In the genomic region with DNA sequence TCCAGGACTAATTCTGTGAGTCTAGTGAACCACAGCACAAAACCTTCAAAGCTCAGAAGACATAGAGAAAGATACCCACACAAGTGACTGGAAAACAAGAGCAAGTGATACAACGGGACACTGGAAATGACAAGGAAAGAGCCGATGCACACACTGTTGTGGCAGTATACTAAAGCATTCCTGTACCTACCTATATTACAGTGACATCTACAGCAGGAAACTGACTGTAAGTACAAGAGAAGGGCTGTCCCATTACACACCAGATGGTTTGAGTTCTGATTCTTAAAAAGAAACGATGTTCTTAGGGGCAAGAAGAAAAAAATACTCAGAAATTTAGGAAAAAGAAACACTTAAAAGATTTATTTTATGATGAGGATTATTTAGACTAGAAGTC, we compare ENCODE assay signal across 12 cellular contexts. TPM values are rescaled to one million over a fixed set of nuclear protein-coding genes. Genes with fewer than 3 reads are reported as not detected.
DNase-seq lines count a peak whose midpoint lies in the region; ATAC-seq and TF ChIP-seq lines count a peak whose summit lies in the region.
"Had no signal": no experiment of that assay in that cellular context is flagged by ENCODE, and none has a peak within 500 bp of the region (broad histone marks: within the 10 kb centered on the region; RNA-seq: fewer than 3 reads in every experiment).

No MANE protein-coding gene starts in this region.

- peak overlapping the region; percentile 9 for H3K4me3 ChIP-seq in left ventricle myocardium inferior
- no peak overlapping the region for H3K4me3 ChIP-seq in adrenal gland
- H3K4me3 ChIP-seq in vagina: no peak overlapping the region
- H3K4me3 ChIP-seq: MG63 had no signal

- peaks cover 21 to 28% of the 10 kb centered on the region in 2 donors for H3K36me3 Mint-ChIP-seq in naive B cell

- intact Hi-C loops in left ventricle myocardium inferior (cut with micrococcal nuclease): no loop called here
- intact Hi-C loops in Right ventricle myocardium superior (cut with DNase I): no loop called here
- intact Hi-C loops in adrenal gland (cut with DNase I): no loop called here
- intact Hi-C loops in vagina (cut with DNase I): no loop called here

- no peak for DNase-seq in left ventricle myocardium inferior
- no peak for DNase-seq in Right ventricle myocardium superior
- DNase-seq in adrenal gland: no peak
- DNase-seq in naive B cell: no peak
- no peak for DNase-seq in vagina (ENCODE audit: extremely low spot score in 2 of 2)
- no peak for DNase-seq in amygdala (lab: John Stamatoyannopoulos, UW)
- no peak for DNase-seq in NCI-H1105 treated with DMSO at 0.1 percent for 48 hours (lab: John Stamatoyannopoulos, UW)
- DNase-seq: NCI-H524 treated with DMSO at 0.1 percent for 48 hours had no signal

- TF ChIP-seq POLR2A in adrenal gland (IDR thresholded peaks at IDR 0.05) (no peak), vagina (IDR thresholded peaks at IDR 0.05) (no peak)

- peaks cover 20 to 61% (median 41%) of the 10 kb centered on the region in 3 donors for H3K4me1 Mint-ChIP-seq in naive B cell

- TF ChIP-seq CTCF in left ventricle myocardium inferior (IDR thresholded peaks at IDR 0.05; ENCODE audit: borderline replicate concordance) (no peak), adrenal gland (IDR thresholded peaks at IDR 0.05) (no peak), vagina (IDR thresholded peaks at IDR 0.05) (no peak)

- H3K36me3 ChIP-seq in left ventricle myocardium inferior (peaks cover 30% of the 10 kb centered on the region), adrenal gland (replicated peaks in 1 of 2) (peaks cover 0 to 7% of the 10 kb centered on the region in 2 donors), vagina (peaks cover 0 to 17% of the 10 kb centered on the region in 2 donors)
- H3K36me3 ChIP-seq: neutrophil had no signal

- H3K4me3 Mint-ChIP-seq in naive B cell: peak overlapping the region in 2 of 8 donors; percentile 12 to 57
- H3K4me3 Mint-ChIP-seq: CD14-positive monocyte had no signal

- H3K9me3 ChIP-seq in left ventricle myocardium inferior (replicated peaks) (no peaks in the 10 kb centered on the region), adrenal gland (replicated peaks in 1 of 3) (peaks cover 0 to 5% (median 0%) of the 10 kb centered on the region in 3 donors), vagina (no peaks in the 10 kb centered on the region)
- H3K9me3 ChIP-seq: neutrophil had no signal

- H3K9me3 Mint-ChIP-seq in naive B cell: peaks cover 0 to 6% (median 0%) of the 10 kb centered on the region in 7 donors

- H3K27ac ChIP-seq in left ventricle myocardium inferior (replicated peaks) (peak overlapping the region; percentile 89), adrenal gland (peak overlapping the region in 3 of 5 donors; percentile 28 to 83 (median 31)), vagina (peak overlapping the region; percentile 13)
- H3K27ac ChIP-seq: neutrophil had no signal

- WGBS in adrenal gland, 4 donors: 62 to 72% (median 68%) methylated on average over 3 of the region's 3 CpGs

- H3K27ac Mint-ChIP-seq in naive B cell: peak overlapping the region in 4 of 6 donors; percentile 0 to 66 (median 58)

- no peak for ATAC-seq in Right ventricle myocardium superior (ENCODE audit: poor library complexity)
- no peak for ATAC-seq in naive B cell (ENCODE audit: low read depth in 2 of 2)
- no peak for ATAC-seq in GM21390 (IDR thresholded peaks at IDR 0.05; ENCODE audit: unreplicated experiment)

- H3K27me3 ChIP-seq in left ventricle myocardium inferior (ENCODE audit: low read depth) (no peaks in the 10 kb centered on the region), adrenal gland (no peaks in the 10 kb centered on the region), vagina (no peaks in the 10 kb centered on the region)
- H3K27me3 ChIP-seq: MG63, neutrophil had no signal

- H3K27me3 Mint-ChIP-seq in naive B cell: no peaks in the 10 kb centered on the region

- H3K4me1 ChIP-seq in left ventricle myocardium inferior (peaks cover 83% of the 10 kb centered on the region), adrenal gland (replicated peaks in 1 of 2) (peaks cover 54 to 78% of the 10 kb centered on the region in 2 donors), vagina (peaks cover 61% of the 10 kb centered on the region)

RNA-seq across cellular contexts. Expression of a gene that starts 18.5 kb away (rescaled TPM):
- total RNA-seq in left ventricle myocardium inferior (97.4 TPM), Right ventricle myocardium superior (102 TPM), adrenal gland (100 to 1,000 TPM in 7 of 8 donors, 10 to 100 TPM in 1; 97.5 to 363 (median 206) TPM), vagina (47.4 TPM)
- polyA plus RNA-seq in adrenal gland (10 to 100 TPM; 23.6 to 79.5 (median 27.5) TPM), naive B cell (ENCODE audit: low read depth in 6 of 6) (10 to 100 TPM; 11.6 to 34.3 (median 15.9) TPM)

Comparison
In these comparisons a context has a peak if more than half of its experiments do, and no peak if none do; other contexts are left out.
1. H3K27ac ChIP-seq: peak in every context shown above with its lines; median percentile 89 in left ventricle myocardium inferior; 31 in adrenal gland; 13 in vagina.